In the genomic region with DNA sequence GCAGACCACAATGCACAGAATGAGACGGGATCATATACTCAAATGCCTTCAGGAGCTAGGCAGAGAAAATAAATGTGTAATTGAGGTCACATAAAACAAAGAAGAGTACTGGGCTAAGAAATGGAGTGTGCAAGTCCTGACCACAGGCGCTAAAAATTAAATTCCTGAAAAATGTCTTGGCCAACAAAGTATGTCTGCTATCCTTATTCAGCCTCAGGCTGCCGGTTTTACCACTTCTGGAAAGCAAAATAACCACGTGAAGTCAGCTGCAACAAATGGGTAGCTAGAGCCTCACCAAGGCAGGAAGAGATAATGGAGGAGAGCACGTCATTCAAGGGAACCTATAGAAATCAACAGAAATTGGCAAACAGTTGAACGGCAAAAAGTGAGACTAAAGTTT, we compare ENCODE assay signal across 19 cellular contexts. TPM values are rescaled to one million over a fixed set of nuclear protein-coding genes. Genes with fewer than 3 reads are reported as not detected.
A peak's percentile ranks its signal among the peaks of the same experiment; 100 is the strongest.
DNase-seq lines count a peak whose midpoint lies in the region; ATAC-seq, FAIRE-seq and TF ChIP-seq lines count a peak whose summit lies in the region.
"Had no signal": no experiment of that assay in that cellular context is flagged by ENCODE, and none has a peak within 500 bp of the region (broad histone marks: within the 10 kb centered on the region; RNA-seq: fewer than 3 reads in every experiment).

No MANE protein-coding gene starts in this region.

- H3K9ac ChIP-seq in HepG2 (ENCODE audit: insufficient read depth, low read depth, low read length): no peak overlapping the region

- peaks cover 41% of the 10 kb centered on the region for H3K79me2 ChIP-seq in HepG2 (ENCODE audit: insufficient read depth, low read length)

- no peaks in the 10 kb centered on the region for H3K9me3 ChIP-seq in HepG2 (ENCODE audit: low read length)
- no peaks in the 10 kb centered on the region for H3K9me3 ChIP-seq in right lobe of liver
- no peaks in the 10 kb centered on the region for H3K9me3 ChIP-seq in heart right ventricle
- no peaks in the 10 kb centered on the region for H3K9me3 ChIP-seq in BE2C
- H3K9me3 ChIP-seq: A549, transverse colon had no signal

- TF ChIP-seq CTCF in HepG2 (CRISPR knock-in tag; IDR thresholded peaks at IDR 0.05): no peak
- no peak for TF ChIP-seq CTCF in right lobe of liver (IDR thresholded peaks at IDR 0.05)
- TF ChIP-seq CTCF in heart right ventricle (IDR thresholded peaks at IDR 0.05): no peak
- no peak for TF ChIP-seq CTCF in BE2C (IDR thresholded peaks at IDR 0.05; ENCODE audit: low read depth, low read length)

- H3K4me2 ChIP-seq in HepG2 (ENCODE audit: low read depth, low read length): peak overlapping the region; percentile 36
- H3K4me2 ChIP-seq: A549 had no signal

- DNase-seq in HepG2 (ENCODE audit: low spot score) (no peak), right lobe of liver (no peak), SK-MEL-5 (ENCODE audit: low read depth, low spot score) (peak; percentile 96), glomerular visceral epithelial cell (ENCODE audit: extremely low spot score) (peak; percentile 55), heart right ventricle (no peak), BE2C (no peak)
- no peak for DNase-seq in central memory CD4-positive, alpha-beta T cell
- no peak for DNase-seq in activated T-cell treated with anti-CD3 and anti-CD28 coated beads, Interleukin-2, amount 50 U/mL, for 24 hours
- DNase-seq: activated CD4-positive, alpha-beta T cell treated with anti-CD3 and anti-CD28 coated beads, Interleukin-2, amount 50 U/mL, for 48 hours; activated T-cell treated with anti-CD3 and anti-CD28 coated beads, Interleukin-2, amount 50 U/mL, for 48 hours; GF-D8; HCEC 1CT; NCI-H2081; NCI-H524 treated with DMSO at 0.1 percent for 48 hours; posterior cingulate gyrus; stimulated activated naive B cell treated with anti-CD40 and anti-IgM and Interleukin-4, amounts not matched to agents 10 μg/mL and 1 μg/mL and 100 μg/mL, for 72 hours; transverse colon had no signal

- H3K27ac ChIP-seq in HepG2 (ENCODE audit: extremely low read length, insufficient read depth, low read length) (peak overlapping the region; percentile 11), right lobe of liver (no peak overlapping the region), heart right ventricle (peak overlapping the region in 1 of 10 donors; percentile 0)
- H3K27ac ChIP-seq: A549, transverse colon had no signal

- H3K4me1 ChIP-seq in HepG2 (ENCODE audit: insufficient read depth, low read length) (peaks cover 57% of the 10 kb centered on the region), right lobe of liver (peaks cover 0 to 59% (median 9%) of the 10 kb centered on the region in 4 donors), heart right ventricle (peaks cover 0 to 63% (median 12%) of the 10 kb centered on the region in 9 donors), BE2C (no peaks in the 10 kb centered on the region)

- H3K4me3 Mint-ChIP-seq in activated T-cell treated with anti-CD3 and anti-CD28 coated beads, Interleukin-2, amount 50 U/mL, for 24 hours: no peak overlapping the region
- H3K4me3 Mint-ChIP-seq: stimulated activated naive B cell treated with anti-CD40 and anti-IgM and Interleukin-4, amounts not matched to agents 10 μg/mL and 1 μg/mL and 100 μg/mL, for 72 hours had no signal

- H3K27me3 ChIP-seq in HepG2 (ENCODE audit: control insufficient read depth in 1 of 2, insufficient read depth in 2 of 2, low read length in 2 of 2): no peaks in the 10 kb centered on the region
- no peaks in the 10 kb centered on the region for H3K27me3 ChIP-seq in right lobe of liver
- H3K27me3 ChIP-seq in heart right ventricle: peaks cover 0 to 6% (median 0%) of the 10 kb centered on the region in 7 donors
- no peaks in the 10 kb centered on the region for H3K27me3 ChIP-seq in BE2C
- H3K27me3 ChIP-seq: transverse colon had no signal

- 0 out of 2 replicates have a peak, but pooled peaks cover 8% of the 10 kb centered on the region for H4K20me1 ChIP-seq in HepG2 (ENCODE audit: insufficient read depth, low read length)

- H3K4me3 ChIP-seq in HepG2 (replicated peaks in 1 of 3; ENCODE audit: insufficient read depth in 1 of 3, low read depth in 2 of 3, low read length in 3 of 3) (no peak overlapping the region), right lobe of liver (no peak overlapping the region), heart right ventricle (peak overlapping the region in 1 of 10 donors; percentile 12), BE2C (ENCODE audit: low read depth, low read length) (no peak overlapping the region)
- H3K4me3 ChIP-seq: A549, transverse colon had no signal

- TF ChIP-seq POLR2A in HepG2 (IDR thresholded peaks at IDR 0.05; ENCODE audit: insufficient read depth in 1 of 2, low read depth in 2 of 2, low read length in 2 of 2) (no peak), right lobe of liver (IDR thresholded peaks at IDR 0.05) (no peak)

- peaks cover 42% of the 10 kb centered on the region for H3K27me3 Mint-ChIP-seq in activated T-cell treated with anti-CD3 and anti-CD28 coated beads, Interleukin-2, amount 50 U/mL, for 24 hours

- in situ Hi-C loops in HepG2 (cut with HindIII; ENCODE audit: extremely low pct_ligation_motif_present, low pct_unique_long_range_greater_than_20kb): no loop called here
- in situ Hi-C loops in SK-MEL-5 (cut with HindIII; ENCODE audit: low pct_unique_long_range_greater_than_20kb, low sequenced_read_pairs): no loop called here

- WGBS in HepG2 (ENCODE audit: low lambda C conversion rate): 79% methylated on average over 6 of the region's 6 CpGs
- 79% methylated on average over 6 of the region's 6 CpGs for WGBS in right lobe of liver (ENCODE audit: insufficient coverage, low coverage, low lambda C conversion rate, missing lambda C conversion rate)
- WGBS in heart right ventricle, 2 donors: 92% methylated on average over 6 of the region's 6 CpGs

- peaks cover 14% of the 10 kb centered on the region for H3K4me1 Mint-ChIP-seq in activated T-cell treated with anti-CD3 and anti-CD28 coated beads, Interleukin-2, amount 50 U/mL, for 24 hours (ENCODE audit: low read depth)

- H3K9me3 Mint-ChIP-seq in activated T-cell treated with anti-CD3 and anti-CD28 coated beads, Interleukin-2, amount 50 U/mL, for 24 hours: no peaks in the 10 kb centered on the region
- H3K9me3 Mint-ChIP-seq: activated naive CD4-positive, alpha-beta T cell treated with anti-CD3 and anti-CD28 coated beads, Interleukin-2, amount 50 U/mL, for 72 hours had no signal

- no peak for ATAC-seq in HepG2
- no peak for ATAC-seq in right lobe of liver
- ATAC-seq in heart right ventricle: no peak
- ATAC-seq: A549; activated naive CD4-positive, alpha-beta T cell treated with anti-CD3 and anti-CD28 coated beads, Interleukin-2, amount 50 U/mL, for 72 hours; stimulated activated naive B cell treated with anti-CD40 and anti-IgM and Interleukin-4, amounts not matched to agents 10 μg/mL and 1 μg/mL and 100 μg/mL, for 72 hours had no signal

- H3K27ac Mint-ChIP-seq in activated T-cell treated with anti-CD3 and anti-CD28 coated beads, Interleukin-2, amount 50 U/mL, for 24 hours: no peak overlapping the region
- H3K27ac Mint-ChIP-seq: activated naive CD4-positive, alpha-beta T cell treated with anti-CD3 and anti-CD28 coated beads, Interleukin-2, amount 50 U/mL, for 72 hours; stimulated activated naive B cell treated with anti-CD40 and anti-IgM and Interleukin-4, amounts not matched to agents 10 μg/mL and 1 μg/mL and 100 μg/mL, for 72 hours had no signal

- no peak for TF ChIP-seq RAD21 in HepG2 (CRISPR knock-in tag; IDR thresholded peaks at IDR 0.05)

- intact Hi-C loops in HepG2 (cut with micrococcal nuclease; ENCODE audit: unreplicated experiment): loop anchor here (10.0 kb wide), 1 partner anchor 326 kb away; no protein-coding TSS in a partner anchor
- intact Hi-C loops in right lobe of liver (cut with DNase I): no loop called here
- intact Hi-C loops in heart right ventricle (cut with DNase I): no loop called here

- TF ChIP-seq EP300 in HepG2 (IDR thresholded peaks at IDR 0.05; ENCODE audit: low read depth in 2 of 2, low read length in 2 of 2): no peak
- TF ChIP-seq EP300 in HepG2 (CRISPR knock-in tag; IDR thresholded peaks at IDR 0.05; ENCODE audit: borderline replicate concordance): no peak

- FAIRE-seq in HepG2 (lab: Jason Lieb, UNC): no peak
- FAIRE-seq: A549 had no signal

- no TSS peak for BruUV-seq in HepG2 (replicated peaks; lab: Mats Ljungman, UMichigan)

- CTCF ChIA-PET in HepG2 (lab: Yijun Ruan, JAX; ENCODE audit: low intra/inter-chr PET ratio, low total read pairs): no interaction called here

- no peak overlapping the region for H2AFZ ChIP-seq in HepG2 (ENCODE audit: low read length)

- H3K36me3 ChIP-seq in HepG2 (replicated peaks in 1 of 2; ENCODE audit: control insufficient read depth in 1 of 2, insufficient read depth in 2 of 2, low read length in 2 of 2): peaks cover 3 to 9% of the 10 kb centered on the region in 2 experiments; a peak in 2 of 5 replicates
- no peaks in the 10 kb centered on the region for H3K36me3 ChIP-seq in right lobe of liver
- peaks cover 0 to 6% (median 0%) of the 10 kb centered on the region in 9 donors for H3K36me3 ChIP-seq in heart right ventricle
- no peaks in the 10 kb centered on the region for H3K36me3 ChIP-seq in BE2C
- H3K36me3 ChIP-seq: transverse colon had no signal

- POLR2A ChIA-PET in HepG2 (lab: Yijun Ruan, JAX): no interaction called here

- no peaks in the 10 kb centered on the region for H3K36me3 Mint-ChIP-seq in activated T-cell treated with anti-CD3 and anti-CD28 coated beads, Interleukin-2, amount 50 U/mL, for 24 hours (ENCODE audit: low read depth)

RNA-seq across cellular contexts. Expression of a gene that starts 3.1 kb away (rescaled TPM):
- total RNA-seq in HepG2 (2016; rRNA removed; fragmentation: Illumina TruSeq; extraction: Trizol): 110 and 138 TPM in 2 replicates
- 24.2 and 25.1 TPM in 2 replicates for total RNA-seq in HepG2 (2016; cell fraction: cytosol; rRNA removed; fragmentation: Illumina TruSeq; extraction: Trizol; ENCODE audit: low read depth)
- 104 and 122 TPM in 2 replicates for total RNA-seq in HepG2 (2016; cell fraction: insoluble cytoplasmic fraction; rRNA removed; fragmentation: Illumina TruSeq; extraction: Trizol)
- total RNA-seq in HepG2 (2016; cell fraction: membrane; rRNA removed; fragmentation: Illumina TruSeq; extraction: Trizol): 42.2 and 48.9 TPM in 2 replicates
- 69.1 and 77.8 TPM in 2 replicates for total RNA-seq in HepG2 (2016; cell fraction: nucleus; rRNA removed; fragmentation: Illumina TruSeq; extraction: Trizol)
- polyA plus RNA-seq in HepG2 (2011; rRNA removed): 93.4 and 98.4 TPM in 2 replicates
- 56.3 and 63.7 TPM in 2 replicates for polyA plus RNA-seq in HepG2 (2011; cell fraction: cytosol; rRNA removed)
- 149 and 157 TPM in 2 replicates for polyA plus RNA-seq in HepG2 (2011; cell fraction: nucleus; rRNA removed)
- polyA plus RNA-seq in HepG2 (2012): 83.7 and 96.3 TPM in 2 replicates
- polyA plus RNA-seq in HepG2 (2016; cell fraction: cytosol; fragmentation: Illumina TruSeq; extraction: Trizol; ENCODE audit: low read depth): 8.8 and 10.5 TPM in 2 replicates
- 95.4 and 102 TPM in 2 replicates for polyA plus RNA-seq in HepG2 (2016; cell fraction: insoluble cytoplasmic fraction; fragmentation: Illumina TruSeq; extraction: Trizol; ENCODE audit: low read depth)
- polyA plus RNA-seq in HepG2 (2016; cell fraction: membrane; fragmentation: Illumina TruSeq; extraction: Trizol; ENCODE audit: low read depth): 16.6 and 19.8 TPM in 2 replicates
- polyA plus RNA-seq in HepG2 (2016; cell fraction: nucleus; fragmentation: Illumina TruSeq; extraction: Trizol; ENCODE audit: insufficient read depth, low read depth): 103 and 119 TPM in 2 replicates
- polyA minus RNA-seq in HepG2 (2011; rRNA and poly(A)+ RNA removed; ENCODE audit: low replicate concordance): 42.1 and 79.4 TPM in 2 replicates
- 85.3 and 93.5 TPM in 2 replicates for polyA minus RNA-seq in HepG2 (2011; cell fraction: cytosol; rRNA and poly(A)+ RNA removed)
- 147 and 159 TPM in 2 replicates for polyA minus RNA-seq in HepG2 (2011; cell fraction: nucleus; rRNA and poly(A)+ RNA removed)
- total RNA-seq in right lobe of liver: 100 to 1,000 TPM in 3 of 6 experiments, 10 to 100 TPM in 3; 80.1 to 130 (median 107) TPM
- 199 and 203 TPM in 2 replicates for total RNA-seq in SK-MEL-5 (2014; rRNA removed; shearing (Covaris generic))
- 185 and 209 TPM in 2 replicates for polyA plus RNA-seq in SK-MEL-5 (2015; cell fraction: cytosol; rRNA removed)
- polyA plus RNA-seq in SK-MEL-5 (2015; cell fraction: nucleus; rRNA removed): 192 and 207 TPM in 2 replicates
- 10 to 100 TPM in 2 of 10 donors, 1 to 10 TPM in 8; 2.9 to 18.6 (median 5.3) TPM for total RNA-seq in heart right ventricle
- 1 to 10 TPM; 5.1 to 6.4 TPM for polyA plus RNA-seq in heart right ventricle
- polyA plus RNA-seq in BE2C (2012; ENCODE audit: insufficient read depth, insufficient read length, low read depth): 1.9 TPM

Comparison
In these comparisons a context has a peak if more than half of its experiments do, and no peak if none do; other contexts are left out.
1. DNase-seq: peak in SK-MEL-5 (single experiment) and glomerular visceral epithelial cell (single experiment); none in HepG2 (single experiment), right lobe of liver (0 of 3), central memory CD4-positive, alpha-beta T cell (single experiment), heart right ventricle (0 of 2), BE2C (single experiment) and activated T-cell treated with anti-CD3 and anti-CD28 coated beads, Interleukin-2, amount 50 U/mL, for 24 hours (single experiment).